ENCODE assay signal across 9 cellular contexts in genomic region chr13:34161829-34162544, GRCh38.
DNase-seq lines count a peak whose midpoint lies in the region; ATAC-seq and TF ChIP-seq lines count a peak whose summit lies in the region.
"Had no signal": no experiment of that assay in that cellular context is flagged by ENCODE, and none has a peak within 500 bp of the region (broad histone marks: within the 10 kb centered on the region; RNA-seq: fewer than 3 reads in every experiment).

No MANE protein-coding gene starts in this region.

- peaks cover 33% of the 10 kb centered on the region for H3K4me1 Mint-ChIP-seq in mesothelial cell of epicardium

- H3K27me3 Mint-ChIP-seq in mesothelial cell of epicardium (ENCODE audit: low read depth), result no peaks in the 10 kb centered on the region

- peak overlapping the region; percentile 27 for H3K27ac Mint-ChIP-seq in mesothelial cell of epicardium

- no peaks in the 10 kb centered on the region for H3K27me3 ChIP-seq in ACC112 (ENCODE audit: insufficient read depth, low read length)

- H3K36me3 Mint-ChIP-seq in mesothelial cell of epicardium, result no peaks in the 10 kb centered on the region

- peaks cover 26% of the 10 kb centered on the region for H3K4me1 ChIP-seq in ACC112 (ENCODE audit: control insufficient read depth, insufficient read depth, low read length, unreplicated experiment)

- peaks cover 7% of the 10 kb centered on the region for H3K9me3 Mint-ChIP-seq in mesothelial cell of epicardium

- H2AFZ ChIP-seq in ACC112 (ENCODE audit: low read length, unreplicated experiment), result peak overlapping the region; percentile 39

- no peak for TF ChIP-seq CTCF in cardiac fibroblast (IDR thresholded peaks at IDR 0.05; ENCODE audit: low read depth, low read length)
- TF ChIP-seq CTCF in mesothelial cell of epicardium (IDR thresholded peaks at IDR 0.05; ENCODE audit: unreplicated experiment), result no peak

- no peaks in the 10 kb centered on the region for H3K36me3 ChIP-seq in ACC112 (ENCODE audit: insufficient read depth, low read length)

- ATAC-seq in HG03439 (IDR thresholded peaks at IDR 0.05; ENCODE audit: unreplicated experiment) (no peak), GM19452 (IDR thresholded peaks at IDR 0.05; ENCODE audit: unreplicated experiment) (no peak)

- DNase-seq in LHCN-M2 (ENCODE audit: low read depth) (peak; percentile 88), cardiac fibroblast (ENCODE audit: low read depth in 2 of 2) (peak; percentile 85 to 92), mesothelial cell of epicardium (ENCODE audit: low spot score in 2 of 2, unreplicated experiment in 2 of 2) (no peak), head of caudate nucleus (no peak)
- no peak for DNase-seq in activated T-cell treated with anti-CD3 and anti-CD28 coated beads, Interleukin-2, amount 50 U/mL, for 1 hour
- DNase-seq: nucleus accumbens had no signal

- peak overlapping the region; percentile 37 for H3K27ac ChIP-seq in ACC112 (ENCODE audit: low read depth, low read length)

- H3K4me3 ChIP-seq in ACC112 (ENCODE audit: low read depth, low read length) (peak overlapping the region; percentile 58), cardiac fibroblast (replicated peaks in 1 of 2; ENCODE audit: low read depth in 2 of 2, low read length in 2 of 2) (no peak overlapping the region)

- intact Hi-C loops in head of caudate nucleus (cut with DNase I), result no loop called here

- H3K79me2 ChIP-seq in ACC112 (ENCODE audit: control insufficient read depth, insufficient read depth, low read length, unreplicated experiment), result no peaks in the 10 kb centered on the region

- no peak overlapping the region for H3K4me3 Mint-ChIP-seq in mesothelial cell of epicardium

Comparison
In these comparisons a context has a peak if more than half of its experiments do, and no peak if none do; other contexts are left out.
1. DNase-seq: peak in LHCN-M2 (single experiment) and cardiac fibroblast (2 of 2); none in mesothelial cell of epicardium (0 of 2), head of caudate nucleus (0 of 42) and activated T-cell treated with anti-CD3 and anti-CD28 coated beads, Interleukin-2, amount 50 U/mL, for 1 hour (single experiment).